11 cellular contexts compared by ENCODE assay signal in genomic region chr1:207883104-207883651, GRCh38.
DNase-seq lines count a peak whose midpoint lies in the region; ATAC-seq lines count a peak whose summit lies in the region.
"Had no signal": no experiment of that assay in that cellular context is flagged by ENCODE, and none has a peak within 500 bp of the region (broad histone marks: within the 10 kb centered on the region; RNA-seq: fewer than 3 reads in every experiment).

No MANE protein-coding gene starts in this region.

- no peak overlapping the region for H3K9ac ChIP-seq in BLaER1 treated with 17β-estradiol and CSF1 and Interleukin-3, amounts not matched to agents 10 nM and 100 nM
- no peak overlapping the region for H3K9ac ChIP-seq in duodenal mucosa (ENCODE audit: low read depth in 1 of 2, low read length in 2 of 2)

- peak overlapping the region; percentile 33 to 72 (median 60); a peak in 21 of 22 replicates for H3K4me2 ChIP-seq in BLaER1 treated with 17β-estradiol and CSF1 and Interleukin-3, amounts not matched to agents 10 nM and 100 nM

- H3K9me3 ChIP-seq in BLaER1 treated with 17β-estradiol and CSF1 and Interleukin-3, amounts not matched to agents 10 nM and 100 nM (replicated peaks in 1 of 11) = no peaks in the 10 kb centered on the region
- H3K9me3 ChIP-seq in duodenal mucosa (ENCODE audit: control insufficient read depth in 1 of 2, low read length in 2 of 2) = no peaks in the 10 kb centered on the region

- H3K27ac ChIP-seq in BLaER1 treated with 17β-estradiol and CSF1 and Interleukin-3, amounts not matched to agents 10 nM and 100 nM = no peak overlapping the region
- H3K27ac ChIP-seq in duodenal mucosa (ENCODE audit: low read depth, low read length) = no peak overlapping the region

- no peak overlapping the region for H3K4me3 ChIP-seq in BLaER1 treated with 17β-estradiol and CSF1 and Interleukin-3, amounts not matched to agents 10 nM and 100 nM
- H3K4me3 ChIP-seq in duodenal mucosa (ENCODE audit: low read depth in 1 of 2, low read length in 2 of 2) = peak overlapping the region; percentile 44 to 55

- ATAC-seq in GM19372 (IDR thresholded peaks at IDR 0.05; ENCODE audit: low read depth, unreplicated experiment) = peak; percentile 70
- ATAC-seq in HG03280 (IDR thresholded peaks at IDR 0.05; ENCODE audit: unreplicated experiment) = peak; percentile 62

- no peaks in the 10 kb centered on the region for H3K36me3 ChIP-seq in BLaER1 treated with 17β-estradiol and CSF1 and Interleukin-3, amounts not matched to agents 10 nM and 100 nM
- no peaks in the 10 kb centered on the region for H3K36me3 ChIP-seq in duodenal mucosa (ENCODE audit: control insufficient read depth in 1 of 2, insufficient read depth in 2 of 2, low read length in 2 of 2)

- H3K27me3 ChIP-seq in BLaER1 treated with 17β-estradiol and CSF1 and Interleukin-3, amounts not matched to agents 10 nM and 100 nM = peaks cover 0 to 10% (median 0%) of the 10 kb centered on the region in 11 experiments; a peak in 6 of 22 replicates
- no peaks in the 10 kb centered on the region for H3K27me3 ChIP-seq in duodenal mucosa (ENCODE audit: control insufficient read depth in 1 of 2, insufficient read depth in 2 of 2, low read length in 2 of 2)

- H4K20me1 ChIP-seq in BLaER1 treated with 17β-estradiol and CSF1 and Interleukin-3, amounts not matched to agents 10 nM and 100 nM = no peaks in the 10 kb centered on the region

- peaks cover 39 to 57% (median 53%) of the 10 kb centered on the region in 10 experiments for H3K4me1 ChIP-seq in BLaER1 treated with 17β-estradiol and CSF1 and Interleukin-3, amounts not matched to agents 10 nM and 100 nM
- H3K4me1 ChIP-seq in duodenal mucosa (ENCODE audit: control insufficient read depth in 1 of 2, insufficient read depth in 2 of 2, low read length in 2 of 2) = peaks cover 4 to 15% of the 10 kb centered on the region in 2 donors

- no peak for DNase-seq in NCI-H1436 treated with DMSO at 0.1 percent for 48 hours (lab: John Stamatoyannopoulos, UW)
- DNase-seq in NCI-H1417 treated with DMSO at 0.1 percent for 48 hours (lab: John Stamatoyannopoulos, UW) = no peak
- no peak for DNase-seq in GF-D8 (lab: John Stamatoyannopoulos, UW)
- DNase-seq in NCI-H1105 treated with DMSO at 0.1 percent for 48 hours (lab: John Stamatoyannopoulos, UW) = no peak
- DNase-seq: EL, IMR-90, midbrain had no signal

Comparison
In these comparisons a context has a peak if more than half of its experiments do, and no peak if none do; other contexts are left out.
1. H3K4me3 ChIP-seq: peak in duodenal mucosa (2 of 2); none in BLaER1 treated with 17β-estradiol and CSF1 and Interleukin-3, amounts not matched to agents 10 nM and 100 nM (0 of 10).